17 cellular contexts compared by ENCODE assay signal in the genomic region with DNA sequence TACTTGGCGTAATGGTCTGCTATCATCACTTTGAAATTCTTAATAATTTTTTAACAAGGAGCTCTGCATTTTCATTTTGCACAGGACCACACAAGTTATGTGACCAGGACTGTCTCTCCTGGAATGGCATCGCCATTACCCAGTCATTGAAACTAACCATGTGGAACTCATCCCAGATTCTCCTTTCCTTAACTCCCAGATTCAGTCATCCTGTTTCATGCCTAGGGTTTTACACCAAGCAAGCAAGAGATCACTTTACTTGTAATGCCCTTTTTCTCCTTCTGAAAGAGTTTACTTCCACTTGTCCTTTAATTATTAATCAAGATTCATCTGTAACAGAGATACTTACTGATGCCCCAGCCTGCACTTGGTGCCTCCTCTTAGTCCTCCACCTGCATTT. TPM values are rescaled to one million over a fixed set of nuclear protein-coding genes. Genes with fewer than 3 reads are reported as not detected.
DNase-seq lines count a peak whose midpoint lies in the region; ATAC-seq, FAIRE-seq and TF ChIP-seq lines count a peak whose summit lies in the region.
"Had no signal": no experiment of that assay in that cellular context is flagged by ENCODE, and none has a peak within 500 bp of the region (broad histone marks: within the 10 kb centered on the region; RNA-seq: fewer than 3 reads in every experiment).

No MANE protein-coding gene starts in this region.

- H3K4me1 Mint-ChIP-seq in glutamatergic neuron (ENCODE audit: low read depth, unreplicated experiment) (peaks cover 10% of the 10 kb centered on the region), neural progenitor cell (peaks cover 22% of the 10 kb centered on the region)

- no peak overlapping the region for H3K27ac Mint-ChIP-seq in glutamatergic neuron (ENCODE audit: unreplicated experiment)
- H3K27ac Mint-ChIP-seq in neural progenitor cell: no peak overlapping the region
- H3K27ac Mint-ChIP-seq: CD4-positive, alpha-beta T cell had no signal

- no peak for TF ChIP-seq RAD21 in HepG2 (CRISPR knock-in tag; IDR thresholded peaks at IDR 0.05)

- H3K9me3 ChIP-seq in HepG2 (ENCODE audit: low read length): peaks cover 5% of the 10 kb centered on the region
- H3K9me3 ChIP-seq in right lobe of liver: no peaks in the 10 kb centered on the region
- peaks cover 12% of the 10 kb centered on the region for H3K9me3 ChIP-seq in neural progenitor cell (ENCODE audit: low read depth)
- H3K9me3 ChIP-seq in effector memory CD4-positive, alpha-beta T cell (ENCODE audit: control insufficient read depth, low read length): no peaks in the 10 kb centered on the region
- peaks cover 0 to 3% (median 0%) of the 10 kb centered on the region in 8 donors for H3K9me3 ChIP-seq in spleen

- TF ChIP-seq POLR2A in HepG2 (IDR thresholded peaks at IDR 0.05; ENCODE audit: insufficient read depth in 1 of 2, low read depth in 2 of 2, low read length in 2 of 2) (no peak), right lobe of liver (IDR thresholded peaks at IDR 0.05) (no peak), spleen (IDR thresholded peaks at IDR 0.05) (no peak)

- H3F3A ChIP-seq in neural progenitor cell (ENCODE audit: low read depth): peaks cover 3% of the 10 kb centered on the region

- CTCF ChIA-PET in HepG2 (lab: Yijun Ruan, JAX; ENCODE audit: low intra/inter-chr PET ratio, low total read pairs): interaction anchor here (1.3 kb wide), 1 partner anchor 12 kb away, joined by 4 read pairs; the partner anchor contains the start of gene FRMD3

- H3K4me3 Mint-ChIP-seq in glutamatergic neuron (ENCODE audit: unreplicated experiment) (peak overlapping the region; percentile 3), neural progenitor cell (no peak overlapping the region)
- H3K4me3 Mint-ChIP-seq: CD4-positive, alpha-beta T cell had no signal

- no peak for TF ChIP-seq EP300 in HepG2 (IDR thresholded peaks at IDR 0.05; ENCODE audit: low read depth in 2 of 2, low read length in 2 of 2)
- no peak for TF ChIP-seq EP300 in HepG2 (CRISPR knock-in tag; IDR thresholded peaks at IDR 0.05; ENCODE audit: borderline replicate concordance)

- H3K27me3 Mint-ChIP-seq in glutamatergic neuron (ENCODE audit: unreplicated experiment): no peaks in the 10 kb centered on the region
- peaks cover 2% of the 10 kb centered on the region for H3K27me3 Mint-ChIP-seq in neural progenitor cell (ENCODE audit: insufficient read depth, low read depth)
- H3K27me3 Mint-ChIP-seq: CD4-positive, alpha-beta T cell had no signal

- H3K27me3 ChIP-seq in HepG2 (ENCODE audit: control insufficient read depth in 1 of 2, insufficient read depth in 2 of 2, low read length in 2 of 2) (no peaks in the 10 kb centered on the region), right lobe of liver (no peaks in the 10 kb centered on the region), neural progenitor cell (no peaks in the 10 kb centered on the region), spleen (replicated peaks in 1 of 7) (no peaks in the 10 kb centered on the region)
- no peaks in the 10 kb centered on the region for H3K27me3 ChIP-seq in effector memory CD4-positive, alpha-beta T cell (replicated peaks; ENCODE audit: control insufficient read depth, insufficient read depth, low read length, poor library complexity, severe bottlenecking)
- H3K27me3 ChIP-seq: BLaER1 treated with 17β-estradiol and CSF1 and Interleukin-3, amounts not matched to agents 10 nM and 100 nM had no signal

- no peaks in the 10 kb centered on the region for H3K36me3 Mint-ChIP-seq in glutamatergic neuron (ENCODE audit: unreplicated experiment)
- H3K36me3 Mint-ChIP-seq in neural progenitor cell: no peaks in the 10 kb centered on the region

- DNase-seq in HepG2 (ENCODE audit: low spot score) (no peak), right lobe of liver (no peak), glutamatergic neuron (no peak), neural progenitor cell (ENCODE audit: low spot score) (no peak), spleen (no peak)
- no peak for DNase-seq in activated naive CD4-positive, alpha-beta T cell (lab: John Stamatoyannopoulos, UW)
- DNase-seq in effector memory CD4-positive, alpha-beta T cell: no peak
- DNase-seq: 8988T; ACHN; Calu3; CD4-positive, alpha-beta T cell; DMS 273 treated with DMSO at 0.1 percent for 48 hours; GM23248 had no signal

- FAIRE-seq in HepG2 (lab: Jason Lieb, UNC): no peak
- FAIRE-seq: GM12878, GM18507 had no signal

- no peak overlapping the region for H3K4me2 ChIP-seq in HepG2 (ENCODE audit: low read depth, low read length)
- H3K4me2 ChIP-seq in neural progenitor cell: peak overlapping the region; percentile 55
- H3K4me2 ChIP-seq: BLaER1 treated with 17β-estradiol and CSF1 and Interleukin-3, amounts not matched to agents 10 nM and 100 nM had no signal

- H3K4me3 ChIP-seq in HepG2 (replicated peaks in 1 of 3; ENCODE audit: insufficient read depth in 1 of 3, low read depth in 2 of 3, low read length in 3 of 3): no peak overlapping the region
- H3K4me3 ChIP-seq in right lobe of liver: no peak overlapping the region
- no peak overlapping the region for H3K4me3 ChIP-seq in neural progenitor cell
- H3K4me3 ChIP-seq in effector memory CD4-positive, alpha-beta T cell (ENCODE audit: insufficient read depth, low read depth, low read length, poor library complexity, severe bottlenecking): no peak overlapping the region
- no peak overlapping the region for H3K4me3 ChIP-seq in spleen
- H3K4me3 ChIP-seq: BLaER1 treated with 17β-estradiol and CSF1 and Interleukin-3, amounts not matched to agents 10 nM and 100 nM; GM12878; GM23248 had no signal

- peak overlapping the region; percentile 66 for H3K27ac ChIP-seq in HepG2 (ENCODE audit: extremely low read length, insufficient read depth, low read length)
- no peak overlapping the region for H3K27ac ChIP-seq in right lobe of liver
- no peak overlapping the region for H3K27ac ChIP-seq in neural progenitor cell
- H3K27ac ChIP-seq in effector memory CD4-positive, alpha-beta T cell (ENCODE audit: insufficient read depth, low read length, poor library complexity, severe bottlenecking): no peak overlapping the region
- H3K27ac ChIP-seq in spleen: no peak overlapping the region
- H3K27ac ChIP-seq: BLaER1 treated with 17β-estradiol and CSF1 and Interleukin-3, amounts not matched to agents 10 nM and 100 nM; GM23248 had no signal

- POLR2A ChIA-PET in HepG2 (lab: Yijun Ruan, JAX): interaction anchor here (0.8 to 2.0 kb wide), 2 partner anchors 11 to 95 kb away, joined by 4 to 6 read pairs; no protein-coding TSS in a partner anchor

- H3K36me3 ChIP-seq in HepG2 (replicated peaks in 1 of 2; ENCODE audit: control insufficient read depth in 1 of 2, insufficient read depth in 2 of 2, low read length in 2 of 2): no peaks in the 10 kb centered on the region
- H3K36me3 ChIP-seq in right lobe of liver: no peaks in the 10 kb centered on the region
- no peaks in the 10 kb centered on the region for H3K36me3 ChIP-seq in neural progenitor cell
- H3K36me3 ChIP-seq in effector memory CD4-positive, alpha-beta T cell (ENCODE audit: control insufficient read depth, insufficient read depth, low read length): no peaks in the 10 kb centered on the region
- H3K36me3 ChIP-seq in spleen: no peaks in the 10 kb centered on the region
- H3K36me3 ChIP-seq: BLaER1 treated with 17β-estradiol and CSF1 and Interleukin-3, amounts not matched to agents 10 nM and 100 nM had no signal

- H4K20me1 ChIP-seq in HepG2 (ENCODE audit: insufficient read depth, low read length) (no peaks in the 10 kb centered on the region), neural progenitor cell (ENCODE audit: low read depth) (no peaks in the 10 kb centered on the region)
- H4K20me1 ChIP-seq: BLaER1 treated with 17β-estradiol and CSF1 and Interleukin-3, amounts not matched to agents 10 nM and 100 nM had no signal

- H3K79me2 ChIP-seq in HepG2 (ENCODE audit: insufficient read depth, low read length) (peaks cover 39% of the 10 kb centered on the region), neural progenitor cell (ENCODE audit: low read depth) (no peaks in the 10 kb centered on the region)

- H3K9ac ChIP-seq in HepG2 (ENCODE audit: insufficient read depth, low read depth, low read length): no peak overlapping the region
- H3K9ac ChIP-seq in neural progenitor cell: no peak overlapping the region
- H3K9ac ChIP-seq: BLaER1 treated with 17β-estradiol and CSF1 and Interleukin-3, amounts not matched to agents 10 nM and 100 nM; GM23248 had no signal

- intact Hi-C loops in HepG2 (cut with micrococcal nuclease; ENCODE audit: unreplicated experiment) (no loop called here), right lobe of liver (cut with DNase I) (no loop called here), spleen (cut with DNase I; ENCODE audit: low total_unique reads) (no loop called here)

- H2AFZ ChIP-seq in HepG2 (ENCODE audit: low read length) (no peak overlapping the region), neural progenitor cell (replicated peaks) (no peak overlapping the region)
- H2AFZ ChIP-seq: GM23248 had no signal

- in situ Hi-C loops in HepG2 (cut with HindIII; ENCODE audit: extremely low pct_ligation_motif_present, low pct_unique_long_range_greater_than_20kb): no loop called here

- H3K9me3 Mint-ChIP-seq in glutamatergic neuron (ENCODE audit: unreplicated experiment): peaks cover 2% of the 10 kb centered on the region
- peaks cover 7% of the 10 kb centered on the region for H3K9me3 Mint-ChIP-seq in neural progenitor cell

- WGBS in HepG2 (ENCODE audit: low lambda C conversion rate): 96% methylated on average over 2 of the region's 2 CpGs
- WGBS in right lobe of liver (ENCODE audit: insufficient coverage, low coverage, low lambda C conversion rate, missing lambda C conversion rate): 100% methylated on average over 2 of the region's 2 CpGs
- WGBS in spleen, 5 donors: 96 to 100% (median 97%) methylated on average over 2 of the region's 2 CpGs

- TF ChIP-seq CTCF in HepG2 (CRISPR knock-in tag; IDR thresholded peaks at IDR 0.05): no peak
- TF ChIP-seq CTCF in right lobe of liver (IDR thresholded peaks at IDR 0.05): no peak
- TF ChIP-seq CTCF in glutamatergic neuron (IDR thresholded peaks at IDR 0.05; ENCODE audit: partially characterized antibody, unreplicated experiment): no peak
- no peak for TF ChIP-seq CTCF in neural progenitor cell (IDR thresholded peaks at IDR 0.05)
- TF ChIP-seq CTCF in spleen (IDR thresholded peaks at IDR 0.05 in 8 of 11, conservative IDR thresholded peaks at IDR 0.05 in 3 of 11): no peak

- no peak for ATAC-seq in HepG2
- ATAC-seq in right lobe of liver: no peak
- ATAC-seq: GM12878, HCT116 had no signal

- H3K4me1 ChIP-seq in HepG2 (ENCODE audit: insufficient read depth, low read length) (peaks cover 50% of the 10 kb centered on the region), right lobe of liver (no peaks in the 10 kb centered on the region), neural progenitor cell (peaks cover 16% of the 10 kb centered on the region), spleen (peaks cover 0 to 16% (median 6%) of the 10 kb centered on the region in 6 donors)
- no peaks in the 10 kb centered on the region for H3K4me1 ChIP-seq in effector memory CD4-positive, alpha-beta T cell (ENCODE audit: control insufficient read depth, insufficient read depth, low read length, poor library complexity, severe bottlenecking)
- H3K4me1 ChIP-seq: BLaER1 treated with 17β-estradiol and CSF1 and Interleukin-3, amounts not matched to agents 10 nM and 100 nM had no signal

- no TSS peak for BruUV-seq in HepG2 (replicated peaks; lab: Mats Ljungman, UMichigan)

RNA-seq across cellular contexts. Expression of gene FRMD3, which starts 12.0 kb away (rescaled TPM):
- total RNA-seq in HepG2 (2016; rRNA removed; fragmentation: Illumina TruSeq; extraction: Trizol): 7.7 and 9.6 TPM in 2 replicates
- total RNA-seq in HepG2 (2016; cell fraction: cytosol; rRNA removed; fragmentation: Illumina TruSeq; extraction: Trizol; ENCODE audit: low read depth): 0.71 and 1.1 TPM in 2 replicates
- 7.1 and 8.1 TPM in 2 replicates for total RNA-seq in HepG2 (2016; cell fraction: insoluble cytoplasmic fraction; rRNA removed; fragmentation: Illumina TruSeq; extraction: Trizol)
- total RNA-seq in HepG2 (2016; cell fraction: membrane; rRNA removed; fragmentation: Illumina TruSeq; extraction: Trizol): 3.0 and 3.5 TPM in 2 replicates
- 7.5 and 7.6 TPM in 2 replicates for total RNA-seq in HepG2 (2016; cell fraction: nucleus; rRNA removed; fragmentation: Illumina TruSeq; extraction: Trizol)
- 1.9 and 3.2 TPM in 2 replicates for polyA plus RNA-seq in HepG2 (2011; rRNA removed)
- polyA plus RNA-seq in HepG2 (2011; cell fraction: cytosol; rRNA removed): 2.4 and 3.0 TPM in 2 replicates
- 3.4 and 4.9 TPM in 2 replicates for polyA plus RNA-seq in HepG2 (2011; cell fraction: nucleus; rRNA removed)
- polyA plus RNA-seq in HepG2 (2012): 4.6 and 5.1 TPM in 2 replicates
- 0.31 and 0.44 TPM in 2 replicates for polyA plus RNA-seq in HepG2 (2016; cell fraction: cytosol; fragmentation: Illumina TruSeq; extraction: Trizol; ENCODE audit: low read depth)
- polyA plus RNA-seq in HepG2 (2016; cell fraction: insoluble cytoplasmic fraction; fragmentation: Illumina TruSeq; extraction: Trizol; ENCODE audit: low read depth): 6.5 and 6.9 TPM in 2 replicates
- 1.2 TPM in 2 replicates for polyA plus RNA-seq in HepG2 (2016; cell fraction: membrane; fragmentation: Illumina TruSeq; extraction: Trizol; ENCODE audit: low read depth)
- 6.1 and 6.6 TPM in 2 replicates for polyA plus RNA-seq in HepG2 (2016; cell fraction: nucleus; fragmentation: Illumina TruSeq; extraction: Trizol; ENCODE audit: insufficient read depth, low read depth)
- polyA minus RNA-seq in HepG2 (2011; rRNA and poly(A)+ RNA removed; ENCODE audit: low replicate concordance): 9.7 and 14.0 TPM in 2 replicates
- polyA minus RNA-seq in HepG2 (2011; cell fraction: cytosol; rRNA and poly(A)+ RNA removed): 7.7 and 8.4 TPM in 2 replicates
- 12.9 and 14.8 TPM in 2 replicates for polyA minus RNA-seq in HepG2 (2011; cell fraction: nucleus; rRNA and poly(A)+ RNA removed)
- under 1 TPM; 0.28 to 0.88 (median 0.34) TPM for total RNA-seq in right lobe of liver
- 20.7 TPM for total RNA-seq in glutamatergic neuron (ENCODE audit: unreplicated experiment)
- total RNA-seq in neural progenitor cell (ENCODE audit: low replicate concordance): 1.8 and 1.9 TPM in 2 replicates
- total RNA-seq in spleen: 10 to 100 TPM; 10.5 to 45.8 (median 21.1) TPM
- 1 to 10 TPM in 2 of 3 donors, under 1 TPM in 1; 0.82 to 3.1 (median 1.0) TPM for polyA plus RNA-seq in spleen
